In the genomic region with DNA sequence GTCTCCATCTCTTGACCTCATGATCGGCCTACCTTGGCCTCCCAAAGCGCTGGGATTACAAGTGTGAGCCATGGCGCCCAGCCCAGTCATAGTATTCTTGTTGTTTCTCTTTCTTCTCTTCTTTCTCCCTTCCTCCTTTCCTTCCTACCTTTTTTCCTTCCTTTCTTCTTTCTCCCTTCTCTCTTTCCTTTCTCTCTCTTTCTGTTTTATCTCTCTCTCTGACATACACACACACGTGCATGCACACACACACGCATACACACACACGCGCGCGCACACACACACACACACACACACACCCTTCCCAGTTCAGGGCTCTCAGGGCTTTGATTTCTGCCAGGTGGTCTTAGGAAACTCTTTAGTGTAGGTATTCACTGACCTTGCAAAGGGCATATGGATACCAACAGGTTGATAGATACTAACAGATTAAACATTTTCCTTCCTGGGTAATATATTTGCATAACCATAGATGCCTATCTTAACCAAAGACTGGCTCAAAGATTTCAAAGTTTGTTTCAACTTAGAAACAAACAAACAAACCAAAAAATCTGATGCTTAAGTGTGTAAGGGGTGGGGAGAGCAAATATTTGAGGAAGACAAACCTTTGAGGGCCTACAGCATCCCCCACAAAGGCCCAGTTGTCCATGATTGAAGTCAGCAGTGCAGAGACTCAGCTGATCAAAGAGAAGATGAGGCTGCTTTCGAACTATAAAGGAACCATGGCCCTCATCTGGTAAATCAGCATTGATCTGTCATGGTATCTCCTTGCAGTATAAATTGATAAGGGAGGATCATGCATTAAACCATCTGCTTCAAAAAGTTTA, we compare ENCODE assay signal across 1 cellular context.
TF ChIP-seq lines count a peak whose summit lies in the region.

No MANE protein-coding gene starts in this region.

TF ChIP-seq in HepG2, 621 proteins besides CTCF, POLR2A, EP300 and RAD21 (continued from another document and continues in another):
- TF ChIP-seq IRX3 (CRISPR knock-in tag; IDR thresholded peaks at IDR 0.05; ENCODE audit: borderline replicate concordance, low read depth) (no peak), YY1 (IDR thresholded peaks at IDR 0.05; ENCODE audit: insufficient read depth, insufficient replicate concordance, low read depth, low read length) (no peak), RNF219 (CRISPR knock-in tag; IDR thresholded peaks at IDR 0.05) (no peak), MAFG (CRISPR knock-in tag; IDR thresholded peaks at IDR 0.05) (no peak), AHR (CRISPR knock-in tag; IDR thresholded peaks at IDR 0.05) (no peak), KDM2A (CRISPR knock-in tag; IDR thresholded peaks at IDR 0.05; ENCODE audit: borderline replicate concordance, low read depth) (no peak), ZBTB39 (CRISPR knock-in tag; IDR thresholded peaks at IDR 0.05) (no peak), NFIC (IDR thresholded peaks at IDR 0.05; ENCODE audit: low read length) (peak; percentile 96), HMGA1 (CRISPR knock-in tag; conservative IDR thresholded peaks at IDR 0.05) (no peak), TEAD3 (CRISPR knock-in tag; optimal IDR thresholded peaks at IDR 0.05; ENCODE audit: borderline replicate concordance) (peak; percentile 82), DNMT1 (CRISPR knock-in tag; IDR thresholded peaks at IDR 0.05) (no peak), ZIK1 (CRISPR knock-in tag; IDR thresholded peaks at IDR 0.05; ENCODE audit: borderline replicate concordance, low read depth) (no peak), CSRNP2 (CRISPR knock-in tag; conservative IDR thresholded peaks at IDR 0.05; ENCODE audit: low read depth) (no peak), MED13 (CRISPR knock-in tag; IDR thresholded peaks at IDR 0.05) (peak; percentile 92), ZNF570 (CRISPR knock-in tag; IDR thresholded peaks at IDR 0.05; ENCODE audit: borderline replicate concordance) (no peak), TIGD3 (CRISPR knock-in tag; IDR thresholded peaks at IDR 0.05; ENCODE audit: borderline replicate concordance) (no peak), ZNF660 (CRISPR knock-in tag; IDR thresholded peaks at IDR 0.05; ENCODE audit: borderline replicate concordance, low read depth) (no peak), MLXIP (CRISPR knock-in tag; IDR thresholded peaks at IDR 0.05; ENCODE audit: borderline replicate concordance) (no peak), ZFP1 (CRISPR knock-in tag; IDR thresholded peaks at IDR 0.05) (peak; percentile 84), TCF7L2 (IDR thresholded peaks at IDR 0.05; ENCODE audit: low read depth, low read length) (peak; percentile 84), FOXK1 (CRISPR knock-in tag; IDR thresholded peaks at IDR 0.05; ENCODE audit: borderline replicate concordance, low read depth) (peak; percentile 42; the same call in 1 of the 2 replicates), NBN (conservative IDR thresholded peaks at IDR 0.05) (no peak), THYN1 (CRISPR knock-in tag; IDR thresholded peaks at IDR 0.05; ENCODE audit: borderline replicate concordance, low read depth) (no peak), ZNF703 (CRISPR knock-in tag; IDR thresholded peaks at IDR 0.05; ENCODE audit: borderline replicate concordance) (peak; percentile 67; the same call in 1 of the 2 replicates), RELA (CRISPR knock-in tag; IDR thresholded peaks at IDR 0.05) (no peak), PHB2 (IDR thresholded peaks at IDR 0.05; ENCODE audit: partially characterized antibody) (no peak), ZNF746 (CRISPR knock-in tag; IDR thresholded peaks at IDR 0.05) (no peak), KDM5A (IDR thresholded peaks at IDR 0.05; ENCODE audit: borderline replicate concordance, low read length) (peak; percentile 15; the same call in 1 of the 2 replicates), FOXP1 (IDR thresholded peaks at IDR 0.05) (no peak), FOXP1 (CRISPR knock-in tag; IDR thresholded peaks at IDR 0.05) (peak; percentile 92), MXI1 (IDR thresholded peaks at IDR 0.05; ENCODE audit: borderline replicate concordance, low read depth, low read length) (no peak), HNRNPL (IDR thresholded peaks at IDR 0.05; ENCODE audit: low read depth, low read length) (no peak)
- TF ChIP-seq, protein P1, sequence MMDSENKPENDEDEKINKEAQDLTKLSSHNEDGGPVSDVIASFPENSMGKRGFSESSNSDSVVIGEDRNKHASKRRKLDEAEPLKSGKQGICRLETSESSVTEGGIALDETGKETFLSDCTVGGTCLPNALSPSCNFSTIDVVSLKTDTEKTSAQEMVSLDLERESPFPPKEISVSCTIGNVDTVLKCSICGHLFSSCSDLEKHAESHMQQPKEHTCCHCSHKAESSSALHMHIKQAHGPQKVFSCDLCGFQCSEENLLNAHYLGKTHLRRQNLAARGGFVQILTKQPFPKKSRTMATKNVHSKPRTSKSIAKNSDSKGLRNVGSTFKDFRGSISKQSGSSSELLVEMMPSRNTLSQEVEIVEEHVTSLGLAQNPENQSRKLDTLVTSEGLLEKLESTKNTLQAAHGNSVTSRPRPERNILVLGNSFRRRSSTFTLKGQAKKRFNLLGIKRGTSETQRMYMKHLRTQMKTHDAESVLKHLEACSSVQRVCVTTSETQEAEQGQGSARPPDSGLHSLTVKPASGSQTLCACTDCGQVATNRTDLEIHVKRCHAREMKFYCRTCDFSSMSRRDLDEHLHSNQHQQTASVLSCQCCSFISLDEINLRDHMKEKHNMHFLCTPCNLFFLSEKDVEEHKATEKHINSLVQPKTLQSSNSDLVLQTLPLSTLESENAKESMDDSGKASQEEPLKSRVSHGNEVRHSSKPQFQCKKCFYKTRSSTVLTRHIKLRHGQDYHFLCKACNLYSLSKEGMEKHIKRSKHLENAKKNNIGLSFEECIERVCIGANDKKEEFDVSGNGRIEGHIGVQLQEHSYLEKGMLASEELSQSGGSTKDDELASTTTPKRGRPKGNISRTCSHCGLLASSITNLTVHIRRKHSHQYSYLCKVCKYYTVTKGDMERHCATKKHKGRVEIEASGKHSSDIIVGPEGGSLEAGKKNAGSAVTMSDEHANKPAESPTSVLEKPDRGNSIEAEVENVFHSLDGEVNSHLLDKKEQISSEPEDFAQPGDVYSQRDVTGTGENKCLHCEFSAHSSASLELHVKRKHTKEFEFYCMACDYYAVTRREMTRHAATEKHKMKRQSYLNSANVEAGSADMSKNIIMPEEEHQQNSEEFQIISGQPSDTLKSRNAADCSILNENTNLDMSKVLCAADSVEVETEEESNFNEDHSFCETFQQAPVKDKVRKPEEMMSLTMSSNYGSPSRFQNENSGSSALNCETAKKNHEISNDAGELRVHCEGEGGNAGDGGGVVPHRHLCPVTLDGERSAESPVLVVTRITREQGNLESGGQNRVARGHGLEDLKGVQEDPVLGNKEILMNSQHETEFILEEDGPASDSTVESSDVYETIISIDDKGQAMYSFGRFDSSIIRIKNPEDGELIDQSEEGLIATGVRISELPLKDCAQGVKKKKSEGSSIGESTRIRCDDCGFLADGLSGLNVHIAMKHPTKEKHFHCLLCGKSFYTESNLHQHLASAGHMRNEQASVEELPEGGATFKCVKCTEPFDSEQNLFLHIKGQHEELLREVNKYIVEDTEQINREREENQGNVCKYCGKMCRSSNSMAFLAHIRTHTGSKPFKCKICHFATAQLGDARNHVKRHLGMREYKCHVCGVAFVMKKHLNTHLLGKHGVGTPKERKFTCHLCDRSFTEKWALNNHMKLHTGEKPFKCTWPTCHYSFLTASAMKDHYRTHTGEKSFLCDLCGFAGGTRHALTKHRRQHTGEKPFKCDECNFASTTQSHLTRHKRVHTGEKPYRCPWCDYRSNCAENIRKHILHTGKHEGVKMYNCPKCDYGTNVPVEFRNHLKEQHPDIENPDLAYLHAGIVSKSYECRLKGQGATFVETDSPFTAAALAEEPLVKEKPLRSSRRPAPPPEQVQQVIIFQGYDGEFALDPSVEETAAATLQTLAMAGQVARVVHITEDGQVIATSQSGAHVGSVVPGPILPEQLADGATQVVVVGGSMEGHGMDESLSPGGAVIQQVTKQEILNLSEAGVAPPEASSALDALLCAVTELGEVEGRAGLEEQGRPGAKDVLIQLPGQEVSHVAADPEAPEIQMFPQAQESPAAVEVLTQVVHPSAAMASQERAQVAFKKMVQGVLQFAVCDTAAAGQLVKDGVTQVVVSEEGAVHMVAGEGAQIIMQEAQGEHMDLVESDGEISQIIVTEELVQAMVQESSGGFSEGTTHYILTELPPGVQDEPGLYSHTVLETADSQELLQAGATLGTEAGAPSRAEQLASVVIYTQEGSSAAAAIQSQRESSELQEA (CRISPR knock-in tag; IDR thresholded peaks at IDR 0.05; ENCODE audit: not compliant biosample characterization), result no peak
- TF ChIP-seq, protein P2, sequence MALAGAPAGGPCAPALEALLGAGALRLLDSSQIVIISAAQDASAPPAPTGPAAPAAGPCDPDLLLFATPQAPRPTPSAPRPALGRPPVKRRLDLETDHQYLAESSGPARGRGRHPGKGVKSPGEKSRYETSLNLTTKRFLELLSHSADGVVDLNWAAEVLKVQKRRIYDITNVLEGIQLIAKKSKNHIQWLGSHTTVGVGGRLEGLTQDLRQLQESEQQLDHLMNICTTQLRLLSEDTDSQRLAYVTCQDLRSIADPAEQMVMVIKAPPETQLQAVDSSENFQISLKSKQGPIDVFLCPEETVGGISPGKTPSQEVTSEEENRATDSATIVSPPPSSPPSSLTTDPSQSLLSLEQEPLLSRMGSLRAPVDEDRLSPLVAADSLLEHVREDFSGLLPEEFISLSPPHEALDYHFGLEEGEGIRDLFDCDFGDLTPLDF (CRISPR knock-in tag; IDR thresholded peaks at IDR 0.05), result no peak
